In genomic region chr18:29874519-29875098, GRCh38 we compare ENCODE assay signal across 8 cellular contexts.
DNase-seq lines count a peak whose midpoint lies in the region; ATAC-seq, FAIRE-seq and TF ChIP-seq lines count a peak whose summit lies in the region.

No MANE protein-coding gene starts in this region.

- H3K4me1 ChIP-seq in PC-9 (replicated peaks; ENCODE audit: insufficient read depth) (no peaks in the 10 kb centered on the region), foreskin keratinocyte (no peaks in the 10 kb centered on the region), transverse colon (no peaks in the 10 kb centered on the region)

- WGBS in transverse colon (ENCODE audit: low coverage in 1 of 2), 2 donors: 66 to 69% methylated on average over 3 of the region's 3 CpGs

- no peaks in the 10 kb centered on the region for H3K36me3 Mint-ChIP-seq in immature natural killer cell
- no peaks in the 10 kb centered on the region for H3K36me3 Mint-ChIP-seq in stimulated activated naive B cell treated with anti-CD40 and anti-IgM and Interleukin-4, amounts not matched to agents 10 μg/mL and 1 μg/mL and 100 μg/mL, for 72 hours

- TF ChIP-seq EP300 in transverse colon (IDR thresholded peaks at IDR 0.05; ENCODE audit: low read depth): no peak

- FAIRE-seq in D721Med (lab: Jason Lieb, UNC) (peak; percentile 64), GM12892 (lab: Jason Lieb, UNC) (no peak)

- no peak overlapping the region for H3K4me2 ChIP-seq in PC-9

- intact Hi-C loops in PC-9 (cut with micrococcal nuclease; ENCODE audit: unreplicated experiment): no loop called here
- intact Hi-C loops in transverse colon (cut with DNase I; ENCODE audit: low total_unique reads): no loop called here

- H3K36me3 ChIP-seq in PC-9 (ENCODE audit: low read depth) (no peaks in the 10 kb centered on the region), transverse colon (no peaks in the 10 kb centered on the region)

- POLR2A ChIA-PET in PC-9 (lab: Charles Lee; ENCODE audit: unreplicated experiment): interaction anchor here (0.7 kb wide), 1 partner anchor 683 kb away, joined by 7 read pairs; no protein-coding TSS in a partner anchor

- no peak overlapping the region for H3K27ac Mint-ChIP-seq in immature natural killer cell
- H3K27ac Mint-ChIP-seq in stimulated activated naive B cell treated with anti-CD40 and anti-IgM and Interleukin-4, amounts not matched to agents 10 μg/mL and 1 μg/mL and 100 μg/mL, for 72 hours: no peak overlapping the region

- no peaks in the 10 kb centered on the region for H3F3A ChIP-seq in PC-9 (ENCODE audit: insufficient read depth, low read depth)

- TF ChIP-seq POLR2A in transverse colon (IDR thresholded peaks at IDR 0.05): no peak
- TF ChIP-seq POLR2A in GM12892 (IDR thresholded peaks at IDR 0.05; ENCODE audit: low read depth, low read length): no peak

- H3K27me3 Mint-ChIP-seq in immature natural killer cell (ENCODE audit: low read depth in 3 of 3): peaks cover 0 to 2% (median 0%) of the 10 kb centered on the region in 3 donors
- H3K27me3 Mint-ChIP-seq in stimulated activated naive B cell treated with anti-CD40 and anti-IgM and Interleukin-4, amounts not matched to agents 10 μg/mL and 1 μg/mL and 100 μg/mL, for 72 hours: no peaks in the 10 kb centered on the region

- H3K27ac ChIP-seq in PC-9: no peak overlapping the region
- no peak overlapping the region for H3K27ac ChIP-seq in foreskin keratinocyte
- no peak overlapping the region for H3K27ac ChIP-seq in transverse colon

- no TSS peak for BruUV-seq in PC-9 (replicated peaks; lab: Mats Ljungman, UMichigan)

- H3K4me3 Mint-ChIP-seq in immature natural killer cell: no peak overlapping the region
- no peak overlapping the region for H3K4me3 Mint-ChIP-seq in stimulated activated naive B cell treated with anti-CD40 and anti-IgM and Interleukin-4, amounts not matched to agents 10 μg/mL and 1 μg/mL and 100 μg/mL, for 72 hours

- no peaks in the 10 kb centered on the region; the same call in 1 of the 2 replicates for H3K9me2 ChIP-seq in PC-9 (ENCODE audit: insufficient read depth)

- H4K20me1 ChIP-seq in PC-9 (ENCODE audit: insufficient read depth): no peaks in the 10 kb centered on the region

- DNase-seq in D721Med (ENCODE audit: insufficient read length, low spot score) (no peak), PC-9 (peak in 1 of 2 experiments; percentile 2), foreskin keratinocyte (peak; percentile 9 to 49), transverse colon (no peak), immature natural killer cell (no peak), GM12892 (ENCODE audit: insufficient read length) (no peak)
- no peak for DNase-seq in stimulated activated naive B cell treated with anti-CD40 and anti-IgM and Interleukin-4, amounts not matched to agents 10 μg/mL and 1 μg/mL and 100 μg/mL, for 72 hours

- no peaks in the 10 kb centered on the region for H3K4me1 Mint-ChIP-seq in immature natural killer cell
- no peaks in the 10 kb centered on the region for H3K4me1 Mint-ChIP-seq in stimulated activated naive B cell treated with anti-CD40 and anti-IgM and Interleukin-4, amounts not matched to agents 10 μg/mL and 1 μg/mL and 100 μg/mL, for 72 hours

- CTCF ChIA-PET in PC-9 (lab: Charles Lee): interaction anchor here (0.5 to 1.5 kb wide), 4 partner anchors 407 to 1365 kb away, joined by 3 to 5 read pairs (median 5); no protein-coding TSS in a partner anchor

- peaks cover 0 to 32% (median 5%) of the 10 kb centered on the region in 6 donors for H3K9me3 Mint-ChIP-seq in immature natural killer cell
- H3K9me3 Mint-ChIP-seq in stimulated activated naive B cell treated with anti-CD40 and anti-IgM and Interleukin-4, amounts not matched to agents 10 μg/mL and 1 μg/mL and 100 μg/mL, for 72 hours: peaks cover 0 to 5% of the 10 kb centered on the region in 2 donors

- TF ChIP-seq CTCF in D721Med (IDR thresholded peaks at IDR 0.05; ENCODE audit: insufficient read depth, missing control alignments): peak; percentile 39
- peak; percentile 64 for TF ChIP-seq CTCF in PC-9 (conservative IDR thresholded peaks at IDR 0.05)
- TF ChIP-seq CTCF in foreskin keratinocyte (conservative IDR thresholded peaks at IDR 0.05): peak; percentile 73
- peak; percentile 16 to 34 (median 24) for TF ChIP-seq CTCF in transverse colon (IDR thresholded peaks at IDR 0.05)

- in situ Hi-C loops in transverse colon (cut with MboI; ENCODE audit: low pct_ligation_motif_present in 1 of 4, low pct_unique_long_range_greater_than_20kb in 1 of 4, low sequenced_read_pairs in 3 of 4): loop anchor here in 2 of 4 donors (25.0 kb wide), 2 partner anchors 413 to 1013 kb away; no protein-coding TSS in a partner anchor

- ATAC-seq in HG03066 (IDR thresholded peaks at IDR 0.05; ENCODE audit: low read depth, unreplicated experiment) (peak; percentile 83), foreskin keratinocyte (peak; percentile 63)
- ATAC-seq in stimulated activated naive B cell treated with anti-CD40 and anti-IgM and Interleukin-4, amounts not matched to agents 10 μg/mL and 1 μg/mL and 100 μg/mL, for 72 hours (replicated peaks): no peak

- H3K4me3 ChIP-seq in PC-9: no peak overlapping the region
- no peak overlapping the region for H3K4me3 ChIP-seq in transverse colon

- no peak overlapping the region for H2AFZ ChIP-seq in PC-9

- no peaks in the 10 kb centered on the region for H3K9me3 ChIP-seq in PC-9 (ENCODE audit: insufficient read depth, low read depth)
- no peaks in the 10 kb centered on the region for H3K9me3 ChIP-seq in transverse colon

- H3K27me3 ChIP-seq in PC-9 (ENCODE audit: insufficient read depth, low read depth): no peaks in the 10 kb centered on the region
- no peaks in the 10 kb centered on the region for H3K27me3 ChIP-seq in foreskin keratinocyte
- no peaks in the 10 kb centered on the region for H3K27me3 ChIP-seq in transverse colon

- H3K79me2 ChIP-seq in PC-9 (ENCODE audit: low read depth): no peaks in the 10 kb centered on the region

Comparison
In these comparisons a context has a peak if more than half of its experiments do, and no peak if none do; other contexts are left out.
1. DNase-seq: peak in foreskin keratinocyte (2 of 2); none in D721Med (single experiment), transverse colon (single experiment), immature natural killer cell (0 of 3), stimulated activated naive B cell treated with anti-CD40 and anti-IgM and Interleukin-4, amounts not matched to agents 10 μg/mL and 1 μg/mL and 100 μg/mL, for 72 hours (single experiment) and GM12892 (single experiment).
2. ATAC-seq: peak in HG03066 (single experiment) and foreskin keratinocyte (single experiment); none in stimulated activated naive B cell treated with anti-CD40 and anti-IgM and Interleukin-4, amounts not matched to agents 10 μg/mL and 1 μg/mL and 100 μg/mL, for 72 hours (0 of 2).
3. Peak in every context shown above with its lines, with median percentiles within 50 percentile points of each other: CTCF ChIP-seq.